14 cellular contexts compared by ENCODE assay signal in the genomic region with DNA sequence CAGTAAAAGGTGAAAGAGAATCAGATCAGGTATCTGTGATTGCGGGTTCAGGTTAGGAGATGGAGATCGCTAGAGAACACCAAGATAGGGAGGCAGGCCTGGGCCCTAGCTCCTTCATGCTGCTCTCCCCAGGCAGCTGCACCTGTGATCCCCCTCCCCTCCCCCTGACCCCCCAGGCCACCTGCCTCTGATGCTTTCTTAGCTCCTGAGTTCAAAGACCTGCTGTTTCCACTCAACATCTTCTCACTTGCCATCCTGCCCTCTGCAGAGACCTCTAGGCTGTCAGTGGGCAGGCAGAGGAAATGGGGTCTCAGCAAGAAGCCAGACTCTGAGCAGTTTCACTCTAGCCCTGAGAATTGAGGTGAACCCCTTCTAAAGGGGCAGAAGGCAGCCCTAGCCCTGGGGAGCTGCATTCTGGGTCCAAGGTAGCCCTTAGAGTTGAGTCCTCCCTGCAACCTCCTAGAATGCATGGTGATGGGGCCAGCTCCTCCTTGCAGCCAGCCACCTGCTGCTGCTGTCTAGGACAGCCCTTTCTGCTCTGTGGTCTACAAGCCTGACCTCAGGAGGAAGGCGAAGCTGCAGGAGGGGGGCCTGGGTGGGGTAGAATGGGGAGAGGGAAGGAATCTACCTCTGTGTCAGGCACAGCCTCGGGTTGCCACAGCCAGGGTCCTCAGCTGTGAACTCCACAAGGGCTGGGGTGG. TPM values are rescaled to one million over a fixed set of nuclear protein-coding genes. Genes with fewer than 3 reads are reported as not detected.
DNase-seq lines count a peak whose midpoint lies in the region; ATAC-seq, FAIRE-seq and TF ChIP-seq lines count a peak whose summit lies in the region.
"Had no signal": no experiment of that assay in that cellular context is flagged by ENCODE, and none has a peak within 500 bp of the region (broad histone marks: within the 10 kb centered on the region; RNA-seq: fewer than 3 reads in every experiment).

No MANE protein-coding gene starts in this region.

- TF ChIP-seq RAD21 in Ishikawa (IDR thresholded peaks at IDR 0.05; ENCODE audit: low read depth) (no peak), GM12878 (IDR thresholded peaks at IDR 0.05; ENCODE audit: insufficient read depth, low read depth, low read length) (no peak)

- no peak for FAIRE-seq in GM12878 (lab: Jason Lieb, UNC)
- FAIRE-seq: frontal cortex had no signal

- no TSS peak for BruUV-seq in GM12878 (replicated peaks; lab: Mats Ljungman, UMichigan)

- H3K4me2 ChIP-seq in DND-41 (ENCODE audit: insufficient read depth, low read length) (no peak overlapping the region), GM12878 (ENCODE audit: control insufficient read depth, insufficient read depth) (no peak overlapping the region)

- POLR2A ChIA-PET in GM12878 (lab: Charles Lee) = interaction anchor here (1.0 to 5.7 kb wide), 2 partner anchors 24 to 111 kb away, joined by 3 to 40 read pairs; no protein-coding TSS in a partner anchor

- H3K9ac ChIP-seq in DND-41 (ENCODE audit: low read depth, low read length) = no peak overlapping the region
- H3K9ac ChIP-seq in GM12878 (ENCODE audit: control insufficient read depth, insufficient read depth, low read length) = no peak overlapping the region

- RAD21 ChIA-PET in GM12878 (lab: Charles Lee; ENCODE audit: unreplicated experiment) = interaction anchor here (0.6 to 8.9 kb wide), 20 partner anchors 11 to 329 kb away, joined by 3 to 327 read pairs (median 6); partner anchors contain the start of gene RAPGEF3

- 83% methylated on average over 3 of the region's 4 CpGs for WGBS in GM12878 (ENCODE audit: insufficient coverage, insufficient replicate concordance, low lambda C conversion rate, missing lambda C conversion rate)
- WGBS in psoas muscle, 3 donors = 73 to 79% (median 73%) methylated on average over 4 of the region's 4 CpGs

- TF ChIP-seq CTCF in DND-41 (IDR thresholded peaks at IDR 0.05; ENCODE audit: borderline replicate concordance, extremely low read depth, low read length, poor library complexity, severe bottlenecking) = no peak
- TF ChIP-seq CTCF in GM12878 (IDR thresholded peaks at IDR 0.05 in 2 of 3, conservative IDR thresholded peaks at IDR 0.05 in 1 of 3; ENCODE audit: control insufficient read depth in 2 of 3, extremely low read depth in 1 of 3, insufficient read depth in 1 of 3, low read depth in 3 of 3, low read length in 3 of 3) = no peak
- no peak for TF ChIP-seq CTCF in psoas muscle (IDR thresholded peaks at IDR 0.05)

- in situ Hi-C loops in GM12878 (cut with MboI) = no loop called here

- TF ChIP-seq EP300 in Ishikawa (IDR thresholded peaks at IDR 0.05; ENCODE audit: borderline replicate concordance) (no peak), GM12878 (IDR thresholded peaks at IDR 0.05; ENCODE audit: borderline replicate concordance in 1 of 2, control insufficient read depth in 1 of 2, low read depth in 2 of 2, low read length in 2 of 2) (no peak)

- intact Hi-C loops in GM12878 (cut with micrococcal nuclease; ENCODE audit: unreplicated experiment) (loop anchor here (1.0 kb wide), 2 partner anchors 24 to 51 kb away; no protein-coding TSS in a partner anchor), psoas muscle (cut with DNase I) (loop anchor here in 1 of 2 donors (2.0 kb wide), 2 partner anchors 24 to 52 kb away; no protein-coding TSS in a partner anchor)

- SMC1A ChIA-PET in GM12878 (lab: Charles Lee; ENCODE audit: uncharacterized antibody, unreplicated experiment) = interaction anchor here (0.7 to 7.2 kb wide), 22 partner anchors 9 to 115 kb away, joined by 3 to 267 read pairs (median 6); partner anchors contain the start of genes ENDOU and RAPGEF3

- H2AFZ ChIP-seq in DND-41 (ENCODE audit: low read depth, low read length) (no peak overlapping the region), GM12878 (ENCODE audit: control insufficient read depth, low read depth, low read length) (no peak overlapping the region)

- H3K27me3 ChIP-seq in DND-41 (ENCODE audit: insufficient read depth, low read length, poor library complexity) (peaks cover 16% of the 10 kb centered on the region), GM12878 (replicated peaks in 1 of 2; ENCODE audit: control insufficient read depth in 2 of 2, insufficient read depth in 2 of 2, low read length in 1 of 2) (no peaks in the 10 kb centered on the region), psoas muscle (ENCODE audit: insufficient read depth in 3 of 3, low read length in 2 of 3) (no peaks in the 10 kb centered on the region)
- H3K27me3 ChIP-seq: right lobe of liver had no signal

- TF ChIP-seq POLR2A in GM12878 (IDR thresholded peaks at IDR 0.05; ENCODE audit: low read depth, low read length) = no peak

- H3K9me3 ChIP-seq in DND-41 (ENCODE audit: insufficient read depth, low read length, severe bottlenecking) (no peaks in the 10 kb centered on the region), GM12878 (replicated peaks; ENCODE audit: control insufficient read depth, insufficient read depth, low read length) (no peaks in the 10 kb centered on the region), psoas muscle (no peaks in the 10 kb centered on the region)
- H3K9me3 ChIP-seq: right lobe of liver had no signal

- H3K4me1 ChIP-seq in DND-41 (ENCODE audit: insufficient read depth, low read length) (no peaks in the 10 kb centered on the region), GM12878 (ENCODE audit: control insufficient read depth, insufficient read depth, low read length) (no peaks in the 10 kb centered on the region), psoas muscle (no peaks in the 10 kb centered on the region)

- DNase-seq in DND-41 (peak; percentile 62), GM12878 (ENCODE audit: low read depth, low spot score) (no peak), psoas muscle (peak in 1 of 2 donors; percentile 17), DMS 273 treated with DMSO at 0.1 percent for 48 hours (lab: John Stamatoyannopoulos, UW) (no peak), superior temporal gyrus (ENCODE audit: extremely low spot score) (no peak)
- DNase-seq: NCI-H1417 treated with DMSO at 0.1 percent for 48 hours, NCI-H2171 treated with DMSO at 0.1 percent for 48 hours had no signal

- ATAC-seq in DND-41 (ENCODE audit: insufficient read depth, low read depth) (peak; percentile 85), GM12878 (peak; percentile 29), psoas muscle (peak in 3 of 4 donors; percentile 4 to 15 (median 8)), GM21515 (IDR thresholded peaks at IDR 0.05; ENCODE audit: unreplicated experiment) (no peak)

- CTCF ChIA-PET in GM12878 (lab: Yijun Ruan, JAX) = interaction anchor here (0.6 to 19.3 kb wide), 29 partner anchors 10 to 734 kb away, joined by 3 to 814 read pairs (median 6); partner anchors contain the start of genes ENDOU, RAPGEF3 and RPAP3

- H3K79me2 ChIP-seq in DND-41 (ENCODE audit: insufficient read depth, low read length) (no peaks in the 10 kb centered on the region), GM12878 (ENCODE audit: control insufficient read depth, insufficient read depth, low read length) (no peaks in the 10 kb centered on the region)

- H4K20me1 ChIP-seq in DND-41 (ENCODE audit: insufficient read depth, low read length) = peaks cover 3% of the 10 kb centered on the region; the same call in 1 of the 2 replicates
- H4K20me1 ChIP-seq in GM12878 (ENCODE audit: control insufficient read depth, insufficient read depth) = no peaks in the 10 kb centered on the region

- no peak overlapping the region for H3K4me3 ChIP-seq in DND-41 (ENCODE audit: low read depth in 1 of 2, low read length in 2 of 2)
- no peak overlapping the region for H3K4me3 ChIP-seq in GM12878
- no peak overlapping the region for H3K4me3 ChIP-seq in psoas muscle
- H3K4me3 ChIP-seq: right lobe of liver had no signal

- no peaks in the 10 kb centered on the region for H3K36me3 ChIP-seq in DND-41 (ENCODE audit: insufficient read depth, low read length)
- no peaks in the 10 kb centered on the region for H3K36me3 ChIP-seq in GM12878 (ENCODE audit: control insufficient read depth in 2 of 2, insufficient read depth in 2 of 2, low read length in 1 of 2)
- H3K36me3 ChIP-seq in psoas muscle (ENCODE audit: insufficient read depth in 1 of 2, low read depth in 1 of 2) = no peaks in the 10 kb centered on the region
- H3K36me3 ChIP-seq: right lobe of liver had no signal

- H3K27ac ChIP-seq in DND-41 (ENCODE audit: low read length) (no peak overlapping the region), GM12878 (ENCODE audit: control insufficient read depth, insufficient read depth) (no peak overlapping the region), psoas muscle (no peak overlapping the region)
- H3K27ac ChIP-seq: right lobe of liver had no signal

RNA-seq across cellular contexts. Expression of gene SLC48A1, which starts 6.4 kb away (rescaled TPM):
- 2.5 and 3.7 TPM in 2 replicates for total RNA-seq in GM12878 (2013; cell fraction: nucleolus; rRNA removed)
- total RNA-seq in GM12878 (2014; rRNA removed) (1.7 and 2.4 TPM in 2 replicates), GM12878 (2014; rRNA removed; fragmentation: Illumina TruSeq; extraction: Trizol) (1.1 and 1.2 TPM in 2 replicates), GM12878 (2021) (2.4 and 3.8 TPM in 2 replicates), psoas muscle (10 to 100 TPM; 21.8 to 28.7 (median 27.3) TPM)
- polyA plus RNA-seq in GM12878 (2011; ENCODE audit: low read depth) = 0.84 TPM
- polyA plus RNA-seq in GM12878 (2011; rRNA removed) (0.55 and 1.2 TPM in 2 replicates), GM12878 (2014; fragmentation: Illumina TruSeq; extraction: Trizol) (1.6 TPM in 2 replicates), GM12878 (2014; fragmentation: Nextera tagmentation; extraction: Ambion mirVana) (1 to 10 TPM; 1.1 to 2.2 TPM), GM12878 (2014; rRNA removed) (1.1 and 1.9 TPM in 2 replicates), GM12878 (2016; fragmentation: Nextera tagmentation; extraction: Ambion mirVana) (1 to 10 TPM; 4.0 to 4.9 TPM), psoas muscle (10 to 100 TPM; 12.7 to 23.5 (median 19.6) TPM)
- polyA plus RNA-seq in GM12878 (2011; cell fraction: cytosol; rRNA removed) = 1.6 and 2.1 TPM in 2 replicates
- 2.4 and 2.7 TPM in 2 replicates for polyA plus RNA-seq in GM12878 (2011; cell fraction: nucleus; rRNA removed)
- polyA plus RNA-seq in GM12878 (2012) = 1.8 and 2.1 TPM in 2 replicates
- polyA minus RNA-seq in GM12878 (2011; rRNA and poly(A)+ RNA removed) = 1.2 and 1.8 TPM in 2 replicates
- 0.67 and 0.94 TPM in 2 replicates for polyA minus RNA-seq in GM12878 (2011; cell fraction: cytosol; rRNA and poly(A)+ RNA removed)
- 0.38 and 1.9 TPM in 2 replicates for polyA minus RNA-seq in GM12878 (2011; cell fraction: nucleus; rRNA and poly(A)+ RNA removed)

RNA-seq across cellular contexts. Expression of gene RAPGEF3, which starts 8.0 kb away (rescaled TPM):
- total RNA-seq in GM12878 (2013; cell fraction: nucleolus; rRNA removed) = 4.6 and 5.7 TPM in 2 replicates
- total RNA-seq in GM12878 (2014; rRNA removed) (0.27 and 0.28 TPM in 2 replicates), GM12878 (2014; rRNA removed; fragmentation: Illumina TruSeq; extraction: Trizol) (0.09 and 0.18 TPM in 2 replicates), GM12878 (2021) (0.64 and 0.88 TPM in 2 replicates), psoas muscle (10 to 100 TPM in 2 of 4 donors, 1 to 10 TPM in 2; 5.1 to 28.8 (median 11.7) TPM)
- polyA plus RNA-seq in GM12878 (2011; ENCODE audit: low read depth) = 0.38 TPM
- polyA plus RNA-seq in GM12878 (2011; rRNA removed) (0.30 and 0.68 TPM in 2 replicates), GM12878 (2014; fragmentation: Illumina TruSeq; extraction: Trizol) (0.17 and 0.34 TPM in 2 replicates), GM12878 (2014; fragmentation: Nextera tagmentation; extraction: Ambion mirVana) (under 1 TPM in 1 of 2 experiments, not detected in 1; 0.02 TPM), GM12878 (2014; rRNA removed) (0.63 and 0.92 TPM in 2 replicates), GM12878 (2016; fragmentation: Nextera tagmentation; extraction: Ambion mirVana) (under 1 TPM in 1 of 2 experiments, not detected in 1; 0.27 TPM), psoas muscle (10 to 100 TPM; 11.7 to 29.9 (median 15.0) TPM)
- 0.63 and 0.94 TPM in 2 replicates for polyA plus RNA-seq in GM12878 (2011; cell fraction: cytosol; rRNA removed)
- 3.4 and 4.8 TPM in 2 replicates for polyA plus RNA-seq in GM12878 (2011; cell fraction: nucleus; rRNA removed)
- polyA plus RNA-seq in GM12878 (2012) = 0.81 and 0.97 TPM in 2 replicates
- polyA minus RNA-seq in GM12878 (2011; rRNA and poly(A)+ RNA removed) = 0.22 and 1.5 TPM in 2 replicates
- polyA minus RNA-seq in GM12878 (2011; cell fraction: cytosol; rRNA and poly(A)+ RNA removed) = 1.7 TPM in 1 of 2 replicates, not detected in the other
- 1.3 and 3.1 TPM in 2 replicates for polyA minus RNA-seq in GM12878 (2011; cell fraction: nucleus; rRNA and poly(A)+ RNA removed)

RNA-seq across cellular contexts. Expression of gene ENDOU, which starts 41.4 kb away (rescaled TPM):
- not detected in 2 replicates for total RNA-seq in GM12878 (2013; cell fraction: nucleolus; rRNA removed)
- total RNA-seq in GM12878 (2014; rRNA removed) (0.17 TPM in 1 of 2 replicates, not detected in the other), GM12878 (2014; rRNA removed; fragmentation: Illumina TruSeq; extraction: Trizol) (0.09 TPM in 1 of 2 replicates, not detected in the other), GM12878 (2021) (0.21 TPM in 1 of 2 replicates, not detected in the other), psoas muscle (under 1 TPM in 2 of 4 donors, not detected in 2; 0.13 to 0.15 TPM)
- polyA plus RNA-seq in GM12878 (2011; ENCODE audit: low read depth) = 0.13 TPM
- polyA plus RNA-seq in GM12878 (2011; rRNA removed) (0.03 TPM in 1 of 2 replicates, not detected in the other), GM12878 (2014; fragmentation: Illumina TruSeq; extraction: Trizol) (0.10 and 0.19 TPM in 2 replicates), GM12878 (2014; fragmentation: Nextera tagmentation; extraction: Ambion mirVana) (under 1 TPM in 1 of 2 experiments, not detected in 1; 0.15 TPM), GM12878 (2014; rRNA removed) (0.08 and 0.11 TPM in 2 replicates), GM12878 (2016; fragmentation: Nextera tagmentation; extraction: Ambion mirVana) (not detected), psoas muscle (under 1 TPM in 2 of 3 donors, not detected in 1; 0.25 to 0.82 TPM)
- not detected in 2 replicates for polyA plus RNA-seq in GM12878 (2011; cell fraction: cytosol; rRNA removed)
- 0.09 TPM in 1 of 2 replicates, not detected in the other for polyA plus RNA-seq in GM12878 (2011; cell fraction: nucleus; rRNA removed)
- polyA plus RNA-seq in GM12878 (2012) = 0.16 TPM in 1 of 2 replicates, not detected in the other
- not detected in 2 replicates for polyA minus RNA-seq in GM12878 (2011; rRNA and poly(A)+ RNA removed)
- not detected in 2 replicates for polyA minus RNA-seq in GM12878 (2011; cell fraction: cytosol; rRNA and poly(A)+ RNA removed)
- not detected in 2 replicates for polyA minus RNA-seq in GM12878 (2011; cell fraction: nucleus; rRNA and poly(A)+ RNA removed)
- total RNA-seq: frontal cortex, M059J, mucosa of gallbladder, osteocyte, right lobe of liver had no signal

RNA-seq across cellular contexts. Expression of gene HDAC7, which starts 53.1 kb away (rescaled TPM):
- 25.7 and 29.4 TPM in 2 replicates for total RNA-seq in GM12878 (2013; cell fraction: nucleolus; rRNA removed)
- total RNA-seq in GM12878 (2014; rRNA removed) = 5.0 and 6.9 TPM in 2 replicates
- 3.1 and 3.9 TPM in 2 replicates for total RNA-seq in GM12878 (2014; rRNA removed; fragmentation: Illumina TruSeq; extraction: Trizol)
- total RNA-seq in GM12878 (2021) = 12.6 and 18.3 TPM in 2 replicates
- polyA plus RNA-seq in GM12878 (2011; ENCODE audit: low read depth) = 14.4 TPM
- 5.1 and 5.6 TPM in 2 replicates for polyA plus RNA-seq in GM12878 (2011; rRNA removed)
- polyA plus RNA-seq in GM12878 (2011; cell fraction: cytosol; rRNA removed) = 5.8 and 7.1 TPM in 2 replicates
- polyA plus RNA-seq in GM12878 (2011; cell fraction: nucleus; rRNA removed) = 46.3 and 61.4 TPM in 2 replicates
- polyA plus RNA-seq in GM12878 (2012) = 31.4 and 31.5 TPM in 2 replicates
- polyA plus RNA-seq in GM12878 (2014; fragmentation: Illumina TruSeq; extraction: Trizol) = 2.5 and 6.3 TPM in 2 replicates
- 1 to 10 TPM in 1 of 2 experiments, under 1 TPM in 1; 0.47 to 1.3 TPM for polyA plus RNA-seq in GM12878 (2014; fragmentation: Nextera tagmentation; extraction: Ambion mirVana)
- 10.1 and 11.4 TPM in 2 replicates for polyA plus RNA-seq in GM12878 (2014; rRNA removed)
- polyA plus RNA-seq in GM12878 (2016; fragmentation: Nextera tagmentation; extraction: Ambion mirVana) = 1 to 10 TPM; 5.1 to 6.2 TPM
- 4.2 and 8.0 TPM in 2 replicates for polyA minus RNA-seq in GM12878 (2011; rRNA and poly(A)+ RNA removed)
- 3.9 and 4.3 TPM in 2 replicates for polyA minus RNA-seq in GM12878 (2011; cell fraction: cytosol; rRNA and poly(A)+ RNA removed)
- 8.6 and 12.2 TPM in 2 replicates for polyA minus RNA-seq in GM12878 (2011; cell fraction: nucleus; rRNA and poly(A)+ RNA removed)
- 10 to 100 TPM; 21.4 to 27.8 (median 23.5) TPM for total RNA-seq in psoas muscle
- polyA plus RNA-seq in psoas muscle = 10 to 100 TPM; 11.0 to 25.2 (median 13.6) TPM

Comparison
In these comparisons a context has a peak if more than half of its experiments do, and no peak if none do; other contexts are left out.
1. RNA of gene SLC48A1, which starts 6.4 kb away (total RNA-seq): 21.8 to 28.7 TPM in psoas muscle; 1.1 to 3.8 TPM in GM12878; every median in the first group is over 4 times any median in the second.